ENCODE assay signal across 10 cellular contexts in the genomic region with DNA sequence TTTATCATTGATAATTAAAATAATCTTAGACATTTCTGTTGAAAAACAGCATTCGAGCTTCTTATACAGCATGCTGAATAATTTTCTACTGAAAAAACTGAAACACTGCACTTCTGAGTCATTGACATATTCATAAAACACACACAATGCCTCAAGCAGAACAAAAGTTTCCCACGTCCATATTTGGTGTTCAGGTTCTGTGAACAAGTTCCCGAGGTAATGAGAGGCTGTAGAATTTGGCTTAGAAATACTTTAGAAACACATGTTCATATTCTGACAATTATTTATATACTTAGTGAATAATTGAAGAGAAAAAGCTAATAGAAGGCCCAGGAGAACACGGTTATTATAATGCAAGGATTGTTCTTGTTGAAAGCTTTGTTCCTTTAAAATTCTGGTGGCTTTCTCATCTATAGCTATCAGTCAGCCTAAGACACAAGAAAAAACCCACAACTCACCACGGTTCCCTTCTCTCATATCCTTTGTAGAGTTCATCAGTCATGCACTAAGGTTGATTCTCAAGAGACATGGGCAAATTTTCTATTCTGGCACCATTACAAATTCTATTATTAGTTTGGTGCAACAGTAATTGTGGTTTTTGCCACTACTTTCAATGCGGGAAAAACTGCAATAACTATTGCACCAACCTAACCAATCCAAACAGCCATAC.
DNase-seq lines count a peak whose midpoint lies in the region; ATAC-seq and TF ChIP-seq lines count a peak whose summit lies in the region.
"Had no signal": no experiment of that assay in that cellular context is flagged by ENCODE, and none has a peak within 500 bp of the region (broad histone marks: within the 10 kb centered on the region; RNA-seq: fewer than 3 reads in every experiment).

No MANE protein-coding gene starts in this region.

- peak overlapping the region; percentile 90 for H2AFZ ChIP-seq in neuron (ENCODE audit: low read depth, low read length)
- H2AFZ ChIP-seq in trophoblast cell (ENCODE audit: insufficient read depth, low read length, poor library complexity) = no peak overlapping the region

- H3K9me3 ChIP-seq in neuron (ENCODE audit: low read length) (no peaks in the 10 kb centered on the region), BE2C (no peaks in the 10 kb centered on the region), trophoblast cell (ENCODE audit: insufficient read depth, low read depth, low read length) (no peaks in the 10 kb centered on the region)

- H4K12ac ChIP-seq in trophoblast cell (ENCODE audit: low read depth, low read length) = no peak overlapping the region

- no peak overlapping the region for H4K8ac ChIP-seq in trophoblast cell (ENCODE audit: low read depth, low read length)

- H2BK120ac ChIP-seq in trophoblast cell (ENCODE audit: insufficient read depth, low read length, poor library complexity) = no peak overlapping the region

- no peak overlapping the region for H2AK5ac ChIP-seq in trophoblast cell (ENCODE audit: low read length)

- WGBS in trophoblast cell (ENCODE audit: extremely low coverage, insufficient coverage, insufficient read length) = no CpG with 5 or more reads among the region's 6 CpGs

- H3K4ac ChIP-seq in trophoblast cell (ENCODE audit: low read depth, low read length) = no peak overlapping the region

- no peak overlapping the region for H2BK12ac ChIP-seq in trophoblast cell (ENCODE audit: low read length)

- no peak overlapping the region for H3K27ac ChIP-seq in trophoblast cell (ENCODE audit: low read depth, low read length)

- H3K14ac ChIP-seq in trophoblast cell (ENCODE audit: low read length) = no peak overlapping the region

- no peak for TF ChIP-seq CTCF in BE2C (IDR thresholded peaks at IDR 0.05; ENCODE audit: low read depth, low read length)

- no peak overlapping the region for H3K4me3 ChIP-seq in neuron (ENCODE audit: low read length)
- H3K4me3 ChIP-seq in BE2C (ENCODE audit: low read depth, low read length) = no peak overlapping the region
- no peak overlapping the region for H3K4me3 ChIP-seq in trophoblast cell (ENCODE audit: low read depth, low read length)

- DNase-seq in amniotic stem cell (lab: John Stamatoyannopoulos, UW) (peak; percentile 3), H4 (ENCODE audit: low spot score) (no peak), BE2C (no peak), trophoblast cell (no peak)
- DNase-seq: COR-L47; stimulated activated naive CD8-positive, alpha-beta T cell treated with anti-CD3 and anti-CD28 coated beads, Interleukin-15, Interleukin-2, amounts not matched to agents 100 U/mL and 50 U/mL, for 24 hours had no signal

- H3K23ac ChIP-seq in trophoblast cell (ENCODE audit: low read length) = no peak overlapping the region

- H3K4me1 ChIP-seq in neuron (ENCODE audit: insufficient read depth, low read length) = peaks cover 9% of the 10 kb centered on the region
- H3K4me1 ChIP-seq in BE2C = no peaks in the 10 kb centered on the region
- H3K4me1 ChIP-seq in trophoblast cell (ENCODE audit: control insufficient read depth in 1 of 2, insufficient read depth in 2 of 2, low read length in 2 of 2) = no peaks in the 10 kb centered on the region

- no peak overlapping the region for H3K9ac ChIP-seq in trophoblast cell (ENCODE audit: low read length)

- no peak overlapping the region for H2BK5ac ChIP-seq in trophoblast cell (ENCODE audit: low read depth, low read length, poor library complexity)

- no peaks in the 10 kb centered on the region for H3K27me3 ChIP-seq in neuron (ENCODE audit: insufficient read depth, low read length)
- H3K27me3 ChIP-seq in BE2C = no peaks in the 10 kb centered on the region
- H3K27me3 ChIP-seq in trophoblast cell (ENCODE audit: insufficient read depth, low read length) = no peaks in the 10 kb centered on the region

- H3K79me2 ChIP-seq in trophoblast cell (ENCODE audit: control insufficient read depth, insufficient read depth, low read length, poor library complexity) = no peaks in the 10 kb centered on the region

- H3K36me3 ChIP-seq in neuron (ENCODE audit: insufficient read depth, low read length) (no peaks in the 10 kb centered on the region), BE2C (no peaks in the 10 kb centered on the region), trophoblast cell (ENCODE audit: control insufficient read depth in 1 of 2, insufficient read depth in 2 of 2, low read length in 2 of 2) (no peaks in the 10 kb centered on the region)

- no peak overlapping the region for H4K91ac ChIP-seq in trophoblast cell (ENCODE audit: low read depth, low read length)

- ATAC-seq in GM18502 (IDR thresholded peaks at IDR 0.05; ENCODE audit: poor library complexity, unreplicated experiment) = peak; percentile 68
- peak; percentile 64 for ATAC-seq in HG02938 (IDR thresholded peaks at IDR 0.05; ENCODE audit: unreplicated experiment)
- no peak for ATAC-seq in GM19324 (IDR thresholded peaks at IDR 0.05; ENCODE audit: low FRiP score, unreplicated experiment)
- ATAC-seq: stimulated activated naive CD8-positive, alpha-beta T cell treated with anti-CD3 and anti-CD28 coated beads, Interleukin-15, Interleukin-2, amounts not matched to agents 100 U/mL and 50 U/mL, for 24 hours had no signal

- H3K4me2 ChIP-seq in trophoblast cell (ENCODE audit: low read length) = no peak overlapping the region

- no peak overlapping the region for H3K18ac ChIP-seq in trophoblast cell (ENCODE audit: low read length)

- no peaks in the 10 kb centered on the region for H3K79me1 ChIP-seq in trophoblast cell (ENCODE audit: low read length)
